20 cellular contexts compared by ENCODE assay signal in the genomic region with DNA sequence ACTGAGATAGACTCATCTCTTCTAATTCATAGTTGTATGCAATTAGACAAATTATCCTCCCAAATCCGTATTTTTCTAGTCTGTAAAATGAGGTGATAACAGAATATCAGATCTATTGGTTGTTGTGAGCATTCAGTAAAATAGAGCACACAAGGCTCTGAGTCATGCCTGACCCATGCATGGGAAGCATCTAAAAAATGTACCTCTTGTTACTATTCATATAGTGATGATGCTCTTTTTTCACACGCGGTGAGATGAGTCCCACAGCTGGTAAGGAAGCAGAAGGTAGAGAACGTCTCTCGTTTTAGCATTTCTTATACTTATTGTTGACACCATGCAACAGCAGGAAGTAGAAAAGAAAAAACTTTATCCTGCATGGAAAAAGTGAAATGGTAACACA.
"Had no signal": no experiment of that assay in that cellular context is flagged by ENCODE, and none has a peak within 500 bp of the region (broad histone marks: within the 10 kb centered on the region; RNA-seq: fewer than 3 reads in every experiment).

No MANE protein-coding gene starts in this region.

- H3K4me3 ChIP-seq: body of pancreas, cardiac muscle cell, pancreas, psoas muscle, right atrium auricular region, thyroid gland had no signal

- H3K4me1 ChIP-seq: body of pancreas, pancreas, psoas muscle, right atrium auricular region, thyroid gland had no signal

- H3K27me3 ChIP-seq: body of pancreas, cardiac muscle cell, pancreas, right atrium auricular region, thyroid gland had no signal

- H3K27ac ChIP-seq: body of pancreas, cardiac muscle cell, pancreas, psoas muscle, right atrium auricular region, thyroid gland had no signal

- ATAC-seq: activated T-cell treated with anti-CD3 and anti-CD28 coated beads, Interleukin-2, amount 50 U/mL, for 72 hours; body of pancreas; left ventricle myocardium superior; pancreas; psoas muscle; stimulated activated naive CD8-positive, alpha-beta T cell treated with anti-CD3 and anti-CD28 coated beads, Interleukin-15, Interleukin-2, amounts not matched to agents 100 U/mL and 50 U/mL, for 24 hours; T-helper 17 cell had no signal

- DNase-seq: activated CD4-positive, alpha-beta memory T cell treated with anti-CD3 and anti-CD28 coated beads, Interleukin-2, amount 10 ng/mL, durations not matched to agents 7 days and 5 days; activated CD4-positive, alpha-beta T cell treated with anti-CD3 and anti-CD28 coated beads, Interleukin-2, amount 10 ng/mL, durations not matched to agents 24 days and 14 days; activated effector memory CD4-positive, alpha-beta T cell treated with Interleukin-2 at 50 U/mL for 16 hours; activated naive CD4-positive, alpha-beta T cell treated with anti-CD3 and anti-CD28 coated beads for 36 hours; activated naive CD8-positive, alpha-beta T cell treated with anti-CD3 and anti-CD28 coated beads, Interleukin-2, amount 10 ng/mL, durations not matched to agents 7 days and 5 days; activated T-cell treated with anti-CD3 and anti-CD28 coated beads, Interleukin-2, amount 50 U/mL, for 72 hours; amniotic stem cell; body of pancreas; kidney glomerular epithelial cell; left ventricle myocardium superior; nephron progenitor cell; pancreas; psoas muscle; stimulated activated CD4-positive, alpha-beta T cell treated with anti-CD3 and anti-CD28 coated beads, Interleukin-12 subunit alpha, Interleukin-12 subunit beta, amount 100 ng/mL, for 4 hours; stimulated activated CD4-positive, alpha-beta T cell treated with anti-CD3 and anti-CD28 coated beads, Interleukin-4, amount 100 ng/mL, for 4 hours; stimulated activated naive CD8-positive, alpha-beta T cell treated with anti-CD3 and anti-CD28 coated beads, Interleukin-15, Interleukin-2, amounts not matched to agents 100 U/mL and 50 U/mL, for 24 hours; T-helper 17 cell; thyroid gland had no signal

- H3K9me3 ChIP-seq: body of pancreas, pancreas, right atrium auricular region, thyroid gland had no signal

- H3K36me3 ChIP-seq: cardiac muscle cell, pancreas, right atrium auricular region, thyroid gland had no signal
